Comparison of ENCODE assay signal across 8 cellular contexts in the genomic region with DNA sequence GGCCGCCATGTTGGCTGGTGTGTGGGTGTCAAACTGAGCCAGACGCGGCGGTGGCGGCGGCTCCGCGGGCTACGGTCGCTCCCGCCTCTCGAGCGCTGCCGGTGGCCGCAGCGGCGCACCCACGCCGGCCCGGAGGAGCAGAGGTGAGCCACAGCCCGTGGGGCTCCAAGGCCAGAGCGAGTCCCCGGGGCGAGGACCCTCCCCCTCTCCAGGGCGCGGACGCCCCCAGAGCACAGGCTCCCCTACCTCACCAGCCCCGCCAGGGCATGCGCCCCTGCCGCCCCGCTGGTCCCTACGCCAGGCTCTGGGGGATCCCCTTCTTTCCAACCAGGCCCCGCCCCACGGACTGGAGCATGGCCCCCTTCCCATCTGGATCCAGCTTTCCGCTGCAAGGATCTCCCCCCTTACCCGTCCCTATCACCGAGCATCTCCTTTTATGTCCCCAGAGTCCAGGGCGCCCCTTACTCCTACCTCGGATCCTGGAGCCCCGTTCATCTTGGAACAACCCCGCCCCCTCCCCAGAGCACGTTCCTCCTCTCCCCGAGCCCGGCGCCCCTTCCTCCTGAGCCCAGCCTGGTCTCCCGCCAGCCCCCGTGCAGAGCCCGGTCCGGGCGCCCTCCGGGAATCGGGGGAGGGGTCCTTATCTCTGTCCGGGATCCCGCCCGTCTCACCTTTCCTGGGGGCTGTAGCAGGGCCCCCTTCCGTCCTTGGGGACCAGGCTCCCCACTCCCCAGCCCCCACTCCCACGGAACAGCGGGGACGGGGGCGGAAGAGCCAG. TPM values are rescaled to one million over a fixed set of nuclear protein-coding genes. Genes with fewer than 3 reads are reported as not detected.
DNase-seq lines count a peak whose midpoint lies in the region; ATAC-seq, FAIRE-seq and TF ChIP-seq lines count a peak whose summit lies in the region.

No MANE protein-coding gene starts in this region.

- H3K27ac ChIP-seq in CD8-positive, alpha-beta memory T cell (ENCODE audit: low read depth, low read length) = peak overlapping the region; percentile 38
- peak overlapping the region; percentile 94 for H3K27ac ChIP-seq in foreskin keratinocyte
- peak overlapping the region; percentile 64 to 83 (median 82) for H3K27ac ChIP-seq in pancreas

- DNase-seq in CD8-positive, alpha-beta memory T cell = peak in 4 of 5 donors; percentile 12 to 52 (median 38)
- DNase-seq in HuH-7 (ENCODE audit: low spot score) = peak; percentile 23
- DNase-seq in activated T-cell treated with anti-CD3 and anti-CD28 coated beads for 4 hours = peak; percentile 13
- no peak for DNase-seq in foreskin keratinocyte
- DNase-seq in pancreas = peak; percentile 33 to 85 (median 68)
- DNase-seq in cortex of kidney (lab: John Stamatoyannopoulos, UW) = no peak
- DNase-seq in DMS114 treated with DMSO at 0.1 percent for 48 hours (lab: John Stamatoyannopoulos, UW; ENCODE audit: unreplicated experiment) = no peak

- ATAC-seq in GM21360 (IDR thresholded peaks at IDR 0.05; ENCODE audit: unreplicated experiment) (peak; percentile 71), foreskin keratinocyte (peak; percentile 58), pancreas (peak; percentile 16 to 52 (median 44))

- TF ChIP-seq CTCF in foreskin keratinocyte (conservative IDR thresholded peaks at IDR 0.05) (peak; percentile 47), pancreas (IDR thresholded peaks at IDR 0.05) (peak in 2 of 4 donors; percentile 0 to 20)

- no peak for FAIRE-seq in pancreas (lab: Jason Lieb, UNC)

- H3K36me3 ChIP-seq in CD8-positive, alpha-beta memory T cell (ENCODE audit: insufficient read depth, low read length) = no peaks in the 10 kb centered on the region
- H3K36me3 ChIP-seq in pancreas = no peaks in the 10 kb centered on the region

- no peaks in the 10 kb centered on the region for H3K9me3 ChIP-seq in CD8-positive, alpha-beta memory T cell (ENCODE audit: low read length)
- H3K9me3 ChIP-seq in pancreas = no peaks in the 10 kb centered on the region

- H3K27ac Mint-ChIP-seq in CD8-positive, alpha-beta memory T cell = peak overlapping the region in 5 of 8 donors; percentile 63 to 94 (median 70)

- peaks cover 0 to 2% (median 0%) of the 10 kb centered on the region in 3 donors for H3K36me3 Mint-ChIP-seq in CD8-positive, alpha-beta memory T cell

- CTCF ChIA-PET in CD8-positive, alpha-beta memory T cell (lab: Charles Lee) = interaction anchor here (1.9 kb wide), 1 partner anchor 125 kb away, joined by 4 read pairs; a partner anchor contains a TSS

- intact Hi-C loops in pancreas (cut with DNase I) = no loop called here

- peaks cover 0 to 5% of the 10 kb centered on the region in 2 donors for H3K27me3 Mint-ChIP-seq in CD8-positive, alpha-beta memory T cell

- peaks cover 5 to 13% (median 5%) of the 10 kb centered on the region in 3 donors for H3K4me1 Mint-ChIP-seq in CD8-positive, alpha-beta memory T cell

- H3K4me3 Mint-ChIP-seq in CD8-positive, alpha-beta memory T cell = peak overlapping the region; percentile 79 to 91 (median 87)

- no peaks in the 10 kb centered on the region for H3K27me3 ChIP-seq in CD8-positive, alpha-beta memory T cell (ENCODE audit: insufficient read depth, low read length, poor library complexity, severe bottlenecking)
- no peaks in the 10 kb centered on the region for H3K27me3 ChIP-seq in foreskin keratinocyte
- no peaks in the 10 kb centered on the region for H3K27me3 ChIP-seq in pancreas

- H3K4me1 ChIP-seq in CD8-positive, alpha-beta memory T cell (ENCODE audit: insufficient read depth, low read length) = peaks cover 8% of the 10 kb centered on the region
- H3K4me1 ChIP-seq in foreskin keratinocyte = peaks cover 12% of the 10 kb centered on the region
- peaks cover 0 to 14% (median 3%) of the 10 kb centered on the region in 3 donors for H3K4me1 ChIP-seq in pancreas

- POLR2A ChIA-PET in CD8-positive, alpha-beta memory T cell (lab: Charles Lee) = interaction anchor here (0.7 kb wide), 1 partner anchor 9 kb away, joined by 3 read pairs; no protein-coding TSS in a partner anchor

- peak overlapping the region; percentile 83 for H3K4me3 ChIP-seq in CD8-positive, alpha-beta memory T cell (ENCODE audit: low read length)
- H3K4me3 ChIP-seq in pancreas = peak overlapping the region; percentile 93 to 99 (median 98)

- WGBS in pancreas, 2 donors = 0 to 1% methylated on average over 33 to 58 of the region's 60 CpGs

- H3K9me3 Mint-ChIP-seq in CD8-positive, alpha-beta memory T cell = no peaks in the 10 kb centered on the region

RNA-seq across cellular contexts. Expression of a gene that starts 0.4 kb away (rescaled TPM):
- total RNA-seq in CD8-positive, alpha-beta memory T cell = 10 to 100 TPM in 1 of 2 experiments, 1 to 10 TPM in 1; 9.0 to 10.4 TPM
- polyA plus RNA-seq in CD8-positive, alpha-beta memory T cell = 9.7 TPM
- total RNA-seq in foreskin keratinocyte (25.8 and 27.6 TPM in 2 replicates), pancreas (10 to 100 TPM; 13.4 to 29.4 (median 15.2) TPM)
- polyA plus RNA-seq in foreskin keratinocyte (13.9 and 15.0 TPM in 2 replicates), pancreas (10 to 100 TPM; 15.5 to 17.5 TPM)

Comparison
In these comparisons a context has a peak if more than half of its experiments do, and no peak if none do; other contexts are left out.
1. DNase-seq: peak in CD8-positive, alpha-beta memory T cell (4 of 5), HuH-7 (single experiment), activated T-cell treated with anti-CD3 and anti-CD28 coated beads for 4 hours (single experiment) and pancreas (6 of 6); none in foreskin keratinocyte (0 of 2), cortex of kidney (single experiment) and DMS114 treated with DMSO at 0.1 percent for 48 hours (single experiment).
2. H3K27ac ChIP-seq: peak in every context shown above with its lines; median percentile 94 in foreskin keratinocyte; 82 in pancreas; 38 in CD8-positive, alpha-beta memory T cell.
3. Peak in every context shown above with its lines, with median percentiles within 50 percentile points of each other: ATAC-seq.